Comparison of ENCODE assay signal across 1 cellular context in genomic region chr19:1457892-1458291, GRCh38.
TF ChIP-seq lines count a peak whose summit lies in the region.

No MANE protein-coding gene starts in this region.

TF ChIP-seq in H1, 55 proteins besides CTCF, POLR2A, EP300 and RAD21:
- no peak for TF ChIP-seq YY1 (IDR thresholded peaks at IDR 0.05; ENCODE audit: low read depth, low read length)
- TF ChIP-seq RNF2 (IDR thresholded peaks at IDR 0.05; ENCODE audit: borderline replicate concordance, low read depth, low read length, missing control alignments, poor library complexity, severe bottlenecking): no peak
- no peak for TF ChIP-seq SRF (IDR thresholded peaks at IDR 0.05; ENCODE audit: low read depth, low read length)
- no peak for TF ChIP-seq MAX (IDR thresholded peaks at IDR 0.05)
- TF ChIP-seq JUND (IDR thresholded peaks at IDR 0.05; ENCODE audit: low read length): no peak
- no peak for TF ChIP-seq TAF7 (optimal IDR thresholded peaks at IDR 0.05; ENCODE audit: borderline replicate concordance, low read depth, low read length)
- TF ChIP-seq, protein P1, sequence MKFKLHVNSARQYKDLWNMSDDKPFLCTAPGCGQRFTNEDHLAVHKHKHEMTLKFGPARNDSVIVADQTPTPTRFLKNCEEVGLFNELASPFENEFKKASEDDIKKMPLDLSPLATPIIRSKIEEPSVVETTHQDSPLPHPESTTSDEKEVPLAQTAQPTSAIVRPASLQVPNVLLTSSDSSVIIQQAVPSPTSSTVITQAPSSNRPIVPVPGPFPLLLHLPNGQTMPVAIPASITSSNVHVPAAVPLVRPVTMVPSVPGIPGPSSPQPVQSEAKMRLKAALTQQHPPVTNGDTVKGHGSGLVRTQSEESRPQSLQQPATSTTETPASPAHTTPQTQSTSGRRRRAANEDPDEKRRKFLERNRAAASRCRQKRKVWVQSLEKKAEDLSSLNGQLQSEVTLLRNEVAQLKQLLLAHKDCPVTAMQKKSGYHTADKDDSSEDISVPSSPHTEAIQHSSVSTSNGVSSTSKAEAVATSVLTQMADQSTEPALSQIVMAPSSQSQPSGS (IDR thresholded peaks at IDR 0.05; ENCODE audit: low read length): no peak
- TF ChIP-seq GABPA (IDR thresholded peaks at IDR 0.05; ENCODE audit: borderline replicate concordance, insufficient read depth, low read length): no peak
- TF ChIP-seq KDM4A (IDR thresholded peaks at IDR 0.05; ENCODE audit: low read depth, low read length, severe bottlenecking): no peak
- TF ChIP-seq POU5F1 (IDR thresholded peaks at IDR 0.05; ENCODE audit: low read depth, low read length): no peak
- no peak for TF ChIP-seq CTBP2 (IDR thresholded peaks at IDR 0.05; ENCODE audit: borderline replicate concordance, insufficient read depth, insufficient read length, low read length)
- TF ChIP-seq, protein P2, sequence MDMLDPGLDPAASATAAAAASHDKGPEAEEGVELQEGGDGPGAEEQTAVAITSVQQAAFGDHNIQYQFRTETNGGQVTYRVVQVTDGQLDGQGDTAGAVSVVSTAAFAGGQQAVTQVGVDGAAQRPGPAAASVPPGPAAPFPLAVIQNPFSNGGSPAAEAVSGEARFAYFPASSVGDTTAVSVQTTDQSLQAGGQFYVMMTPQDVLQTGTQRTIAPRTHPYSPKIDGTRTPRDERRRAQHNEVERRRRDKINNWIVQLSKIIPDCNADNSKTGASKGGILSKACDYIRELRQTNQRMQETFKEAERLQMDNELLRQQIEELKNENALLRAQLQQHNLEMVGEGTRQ (IDR thresholded peaks at IDR 0.05; ENCODE audit: low read length): no peak
- TF ChIP-seq EGR1 (IDR thresholded peaks at IDR 0.05; ENCODE audit: borderline replicate concordance, low read depth, low read length): no peak
- TF ChIP-seq MAFK (IDR thresholded peaks at IDR 0.05; ENCODE audit: low read depth, low read length): no peak
- TF ChIP-seq SP1 (IDR thresholded peaks at IDR 0.05; ENCODE audit: low read depth, low read length): no peak
